ENCODE assay signal across 19 cellular contexts in the genomic region with DNA sequence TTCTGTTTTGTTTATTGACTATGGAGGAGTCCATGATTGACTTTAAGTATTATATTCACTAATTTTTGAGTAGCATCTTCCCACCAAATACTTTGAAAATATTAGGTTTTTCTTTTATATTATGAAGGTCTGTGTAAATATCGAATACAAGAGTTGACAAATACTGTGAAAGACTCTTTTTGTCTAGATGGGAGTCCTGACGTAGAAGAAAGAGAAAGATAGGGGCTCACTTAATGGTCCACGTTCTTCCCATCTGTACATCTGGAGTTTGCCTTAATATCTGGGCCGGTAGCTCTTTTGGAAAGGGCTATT. TPM values are rescaled to one million over a fixed set of nuclear protein-coding genes. Genes with fewer than 3 reads are reported as not detected.
DNase-seq lines count a peak whose midpoint lies in the region; ATAC-seq, FAIRE-seq and TF ChIP-seq lines count a peak whose summit lies in the region.
"Had no signal": no experiment of that assay in that cellular context is flagged by ENCODE, and none has a peak within 500 bp of the region (broad histone marks: within the 10 kb centered on the region; RNA-seq: fewer than 3 reads in every experiment).

No MANE protein-coding gene starts in this region.

- ATAC-seq in HCT116 (peak; percentile 19; the same call in 1 of the 2 replicates), GM12878 (no peak), HG02852 (IDR thresholded peaks at IDR 0.05; ENCODE audit: unreplicated experiment) (no peak)

- H3K36me3 ChIP-seq in HCT116 (ENCODE audit: control insufficient read depth in 1 of 2, insufficient read depth in 2 of 2, low read length in 2 of 2) (no peaks in the 10 kb centered on the region), GM12878 (ENCODE audit: control insufficient read depth in 2 of 2, insufficient read depth in 2 of 2, low read length in 1 of 2) (no peaks in the 10 kb centered on the region), smooth muscle cell (ENCODE audit: low read depth) (no peaks in the 10 kb centered on the region)
- H3K36me3 ChIP-seq: neutrophil had no signal

- H3K27ac ChIP-seq in AG04450 (ENCODE audit: low read depth, low read length) (peak overlapping the region; percentile 62), HCT116 (ENCODE audit: low read depth, low read length) (peak overlapping the region; percentile 53; the same call in 1 of the 2 replicates), GM12878 (ENCODE audit: control insufficient read depth, insufficient read depth) (no peak overlapping the region), smooth muscle cell (ENCODE audit: low read depth) (peak overlapping the region; percentile 74)
- H3K27ac ChIP-seq: neutrophil had no signal

- no peak for FAIRE-seq in GM12878 (lab: Jason Lieb, UNC)
- FAIRE-seq: bronchial epithelial cell, GM12892 had no signal

- H3K4me1 ChIP-seq in HCT116 (ENCODE audit: control insufficient read depth in 1 of 2, insufficient read depth in 2 of 2, low read length in 2 of 2) (peaks cover 42 to 72% of the 10 kb centered on the region in 2 experiments), GM12878 (ENCODE audit: control insufficient read depth, insufficient read depth, low read length) (peaks cover 7% of the 10 kb centered on the region; the same call in 1 of the 2 replicates), smooth muscle cell (ENCODE audit: low read depth) (peaks cover 12% of the 10 kb centered on the region)

- TF ChIP-seq RAD21 in HCT116 (IDR thresholded peaks at IDR 0.05; ENCODE audit: low read depth): no peak
- no peak for TF ChIP-seq RAD21 in GM12878 (IDR thresholded peaks at IDR 0.05; ENCODE audit: insufficient read depth, low read depth, low read length)

- 42% methylated on average over 4 of the region's 4 CpGs for WGBS in GM12878 (ENCODE audit: insufficient coverage, insufficient replicate concordance, low lambda C conversion rate, missing lambda C conversion rate)
- 82% methylated on average over 4 of the region's 4 CpGs for WGBS in smooth muscle cell (ENCODE audit: low lambda C conversion rate)

- RAD21 ChIA-PET in HCT116 (lab: Charles Lee; ENCODE audit: low non-redundant PET in 1 of 2, low total read pairs in 2 of 2, uncharacterized antibody in 2 of 2, unreplicated experiment in 2 of 2) (no interaction called here), GM12878 (lab: Charles Lee; ENCODE audit: unreplicated experiment) (interaction anchor here (2.0 to 7.2 kb wide), 9 partner anchors 10 to 94 kb away, joined by 6 to 108 read pairs (median 19); no protein-coding TSS in a partner anchor)

- no peaks in the 10 kb centered on the region for H3K9me2 ChIP-seq in HCT116 (ENCODE audit: insufficient read depth)

- no peak for TF ChIP-seq EP300 in GM12878 (IDR thresholded peaks at IDR 0.05; ENCODE audit: borderline replicate concordance in 1 of 2, control insufficient read depth in 1 of 2, low read depth in 2 of 2, low read length in 2 of 2)

- CTCF ChIA-PET in AG04450 (lab: Charles Lee): no interaction called here
- CTCF ChIA-PET in HCT116 (lab: Charles Lee): no interaction called here
- CTCF ChIA-PET in GM12878 (lab: Yijun Ruan, JAX): interaction anchor here (1.0 to 1.6 kb wide), 4 partner anchors 10 to 94 kb away, joined by 3 to 7 read pairs (median 4); no protein-coding TSS in a partner anchor

- H3K4me2 ChIP-seq in HCT116 (ENCODE audit: low read length) (peak overlapping the region; percentile 64), GM12878 (ENCODE audit: control insufficient read depth, insufficient read depth) (peak overlapping the region; percentile 21; the same call in 1 of the 2 replicates), smooth muscle cell (peak overlapping the region; percentile 15)

- no peak for DNase-seq in AG04450 (ENCODE audit: low read depth, low spot score)
- DNase-seq in HCT116 (ENCODE audit: low read depth, low spot score): no peak
- DNase-seq in GM12878 (ENCODE audit: low read depth, low spot score): no peak
- DNase-seq in smooth muscle cell (lab: John Stamatoyannopoulos, UW; ENCODE audit: unreplicated experiment): no peak
- no peak for DNase-seq in SIG-M5 (lab: John Stamatoyannopoulos, UW)
- no peak for DNase-seq in activated naive CD4-positive, alpha-beta T cell treated with Interleukin-2 at 50 U/mL for 16 hours
- DNase-seq: DMS79; H7; immature natural killer cell; left ventricle myocardium superior; NCI-H2107; NCI-H524; stimulated activated CD4-positive, alpha-beta T cell treated with anti-CD3 and anti-CD28 coated beads, Interleukin-4, amount 100 ng/mL, for 4 hours; substantia nigra had no signal

- TF ChIP-seq POLR2A in HCT116 (IDR thresholded peaks at IDR 0.05; ENCODE audit: borderline replicate concordance, extremely low read depth, insufficient read depth, insufficient read length) (no peak), GM12878 (IDR thresholded peaks at IDR 0.05; ENCODE audit: low read depth, low read length) (no peak)

- POLR2A ChIA-PET in AG04450 (lab: Yijun Ruan, JAX): no interaction called here
- POLR2A ChIA-PET in HCT116 (lab: Charles Lee): interaction anchor here (0.8 kb wide), 1 partner anchor 10 kb away, joined by 3 read pairs; no protein-coding TSS in a partner anchor
- POLR2A ChIA-PET in GM12878 (lab: Charles Lee): interaction anchor here (0.6 to 6.8 kb wide), 8 partner anchors 11 to 1129 kb away, joined by 3 to 49 read pairs (median 9); no protein-coding TSS in a partner anchor

- H2AFZ ChIP-seq in HCT116 (ENCODE audit: low read depth, low read length, poor library complexity, severe bottlenecking) (no peak overlapping the region), GM12878 (ENCODE audit: control insufficient read depth, low read depth, low read length) (no peak overlapping the region), smooth muscle cell (ENCODE audit: low read depth) (no peak overlapping the region)

- no peaks in the 10 kb centered on the region for H3K9me3 ChIP-seq in AG04450 (ENCODE audit: control insufficient read depth, insufficient read depth, low read length)
- no peaks in the 10 kb centered on the region for H3K9me3 ChIP-seq in HCT116 (ENCODE audit: control insufficient read depth in 1 of 2, insufficient read depth in 1 of 2, low read depth in 1 of 2, low read length in 2 of 2)
- H3K9me3 ChIP-seq in GM12878 (replicated peaks; ENCODE audit: control insufficient read depth, insufficient read depth, low read length): no peaks in the 10 kb centered on the region; the same call in 2 of the 3 replicates
- no peaks in the 10 kb centered on the region for H3K9me3 ChIP-seq in smooth muscle cell (replicated peaks; ENCODE audit: low read depth)
- H3K9me3 ChIP-seq: neutrophil had no signal

- BruUV-seq in HCT116 (replicated peaks; lab: Mats Ljungman, UMichigan) (no TSS peak), GM12878 (replicated peaks; lab: Mats Ljungman, UMichigan) (no TSS peak)

- H3K27me3 ChIP-seq in AG04450 (ENCODE audit: control insufficient read depth, insufficient read depth, low read length): no peaks in the 10 kb centered on the region
- no peaks in the 10 kb centered on the region for H3K27me3 ChIP-seq in HCT116 (ENCODE audit: insufficient read depth, low read length)
- no peaks in the 10 kb centered on the region for H3K27me3 ChIP-seq in GM12878 (replicated peaks in 1 of 2; ENCODE audit: control insufficient read depth in 2 of 2, insufficient read depth in 2 of 2, low read length in 1 of 2)
- no peaks in the 10 kb centered on the region for H3K27me3 ChIP-seq in smooth muscle cell (ENCODE audit: low read depth)
- H3K27me3 ChIP-seq: neutrophil had no signal

- no peak overlapping the region for H3K4me3 ChIP-seq in AG04450 (ENCODE audit: low read depth, low read length)
- H3K4me3 ChIP-seq in HCT116 (replicated peaks in 1 of 2; ENCODE audit: low read depth in 1 of 2, low read length in 2 of 2): peak overlapping the region in 1 of 2 experiments; percentile 24; a peak in 1 of 4 replicates
- H3K4me3 ChIP-seq in GM12878: no peak overlapping the region; the same call in 1 of the 2 replicates
- H3K4me3 ChIP-seq in smooth muscle cell: no peak overlapping the region

- TF ChIP-seq CTCF in AG04450 (IDR thresholded peaks at IDR 0.05; ENCODE audit: low read depth, low read length): no peak
- no peak for TF ChIP-seq CTCF in HCT116 (IDR thresholded peaks at IDR 0.05 in 2 of 3, conservative IDR thresholded peaks at IDR 0.05 in 1 of 3; ENCODE audit: borderline replicate concordance in 1 of 3, insufficient read depth in 1 of 3, low read depth in 2 of 3, low read length in 2 of 3)
- no peak for TF ChIP-seq CTCF in GM12878 (IDR thresholded peaks at IDR 0.05 in 2 of 3, conservative IDR thresholded peaks at IDR 0.05 in 1 of 3; ENCODE audit: control insufficient read depth in 2 of 3, extremely low read depth in 1 of 3, insufficient read depth in 1 of 3, low read depth in 3 of 3, low read length in 3 of 3)
- TF ChIP-seq CTCF in smooth muscle cell (IDR thresholded peaks at IDR 0.05; ENCODE audit: borderline replicate concordance, insufficient read depth, poor library complexity, severe bottlenecking): no peak

- H3K79me2 ChIP-seq in HCT116 (ENCODE audit: insufficient read depth, low read length): peaks cover 99% of the 10 kb centered on the region
- H3K79me2 ChIP-seq in GM12878 (ENCODE audit: control insufficient read depth, insufficient read depth, low read length): peaks cover 72% of the 10 kb centered on the region
- peaks cover 99% of the 10 kb centered on the region for H3K79me2 ChIP-seq in smooth muscle cell (ENCODE audit: low read depth)

- in situ Hi-C loops in GM12878 (cut with MboI): no loop called here

- H3F3A ChIP-seq in smooth muscle cell (ENCODE audit: low read depth): peaks cover 12% of the 10 kb centered on the region

- H3K9ac ChIP-seq in HCT116 (ENCODE audit: low read length): no peak overlapping the region
- H3K9ac ChIP-seq in GM12878 (ENCODE audit: control insufficient read depth, insufficient read depth, low read length): no peak overlapping the region
- H3K9ac ChIP-seq in smooth muscle cell (ENCODE audit: low read depth): no peak overlapping the region

- H4K20me1 ChIP-seq in HCT116 (ENCODE audit: insufficient read depth): no peaks in the 10 kb centered on the region; the same call in 1 of the 2 replicates
- H4K20me1 ChIP-seq in GM12878 (ENCODE audit: control insufficient read depth, insufficient read depth): no peaks in the 10 kb centered on the region
- peaks cover 19% of the 10 kb centered on the region for H4K20me1 ChIP-seq in smooth muscle cell (ENCODE audit: low read depth)

- intact Hi-C loops in HCT116 (cut with micrococcal nuclease): no loop called here
- intact Hi-C loops in GM12878 (cut with micrococcal nuclease; ENCODE audit: unreplicated experiment): loop anchor here (2.0 kb wide), 1 partner anchor 17 kb away; no protein-coding TSS in a partner anchor

- SMC1A ChIA-PET in GM12878 (lab: Charles Lee; ENCODE audit: uncharacterized antibody, unreplicated experiment): interaction anchor here (0.9 to 7.9 kb wide), 15 partner anchors 9 to 92 kb away, joined by 3 to 208 read pairs (median 7); no protein-coding TSS in a partner anchor

RNA-seq across cellular contexts. Expression of a gene that starts 7.8 kb away (rescaled TPM):
- 0.71 and 1.2 TPM in 2 replicates for polyA plus RNA-seq in AG04450 (2011; rRNA removed)
- polyA minus RNA-seq in AG04450 (2011; rRNA and poly(A)+ RNA removed): 0.46 and 1.2 TPM in 2 replicates
- 0.59 TPM for total RNA-seq in HCT116 (2021; ENCODE audit: unreplicated experiment)
- 0.08 TPM in 1 of 2 replicates, not detected in the other for polyA plus RNA-seq in HCT116 (2012)
- 0.86 and 2.3 TPM in 2 replicates for total RNA-seq in GM12878 (2013; cell fraction: nucleolus; rRNA removed)
- 0.28 and 1.3 TPM in 2 replicates for total RNA-seq in GM12878 (2014; rRNA removed)
- total RNA-seq in GM12878 (2014; rRNA removed; fragmentation: Illumina TruSeq; extraction: Trizol): 0.36 and 0.64 TPM in 2 replicates
- 0.28 and 0.29 TPM in 2 replicates for total RNA-seq in GM12878 (2021)
- polyA plus RNA-seq in GM12878 (2011; ENCODE audit: low read depth): not detected
- polyA plus RNA-seq in GM12878 (2011; rRNA removed): 0.43 and 0.66 TPM in 2 replicates
- polyA plus RNA-seq in GM12878 (2011; cell fraction: cytosol; rRNA removed): 0.23 and 0.49 TPM in 2 replicates
- polyA plus RNA-seq in GM12878 (2011; cell fraction: nucleus; rRNA removed): 0.22 and 0.35 TPM in 2 replicates
- 0.32 TPM in 1 of 2 replicates, not detected in the other for polyA plus RNA-seq in GM12878 (2012)
- 0.33 and 0.53 TPM in 2 replicates for polyA plus RNA-seq in GM12878 (2014; fragmentation: Illumina TruSeq; extraction: Trizol)
- under 1 TPM; 0.15 to 0.45 TPM for polyA plus RNA-seq in GM12878 (2014; fragmentation: Nextera tagmentation; extraction: Ambion mirVana)
- polyA plus RNA-seq in GM12878 (2014; rRNA removed): 0.70 and 0.72 TPM in 2 replicates
- polyA plus RNA-seq in GM12878 (2016; fragmentation: Nextera tagmentation; extraction: Ambion mirVana): under 1 TPM; 0.45 to 0.48 TPM
- polyA minus RNA-seq in GM12878 (2011; rRNA and poly(A)+ RNA removed): 1.5 and 1.8 TPM in 2 replicates
- polyA minus RNA-seq in GM12878 (2011; cell fraction: cytosol; rRNA and poly(A)+ RNA removed): not detected in 2 replicates
- 2.4 and 3.5 TPM in 2 replicates for polyA minus RNA-seq in GM12878 (2011; cell fraction: nucleus; rRNA and poly(A)+ RNA removed)
- 0.13 and 1.1 TPM in 2 replicates for total RNA-seq in smooth muscle cell
- 0.56 TPM in 1 of 2 replicates, not detected in the other for polyA plus RNA-seq in smooth muscle cell
- total RNA-seq: activated CD8-positive, alpha-beta memory T cell treated with anti-CD3 and anti-CD28 coated beads for 36 hours; bronchial epithelial cell had no signal
- polyA plus RNA-seq: immature natural killer cell had no signal

RNA-seq across cellular contexts. Expression of a gene that starts 8.9 kb away (rescaled TPM):
- polyA plus RNA-seq in AG04450 (2011; rRNA removed): 59.3 and 75.6 TPM in 2 replicates
- 50.8 and 65.0 TPM in 2 replicates for polyA minus RNA-seq in AG04450 (2011; rRNA and poly(A)+ RNA removed)
- total RNA-seq in HCT116 (2021; ENCODE audit: unreplicated experiment): 47.8 TPM
- 26.0 and 29.9 TPM in 2 replicates for polyA plus RNA-seq in HCT116 (2012)
- 191 and 209 TPM in 2 replicates for total RNA-seq in GM12878 (2013; cell fraction: nucleolus; rRNA removed)
- 112 and 126 TPM in 2 replicates for total RNA-seq in GM12878 (2014; rRNA removed)
- total RNA-seq in GM12878 (2014; rRNA removed; fragmentation: Illumina TruSeq; extraction: Trizol): 117 and 123 TPM in 2 replicates
- total RNA-seq in GM12878 (2021): 144 and 150 TPM in 2 replicates
- polyA plus RNA-seq in GM12878 (2011; ENCODE audit: low read depth): 21.4 TPM
- 132 and 180 TPM in 2 replicates for polyA plus RNA-seq in GM12878 (2011; rRNA removed)
- polyA plus RNA-seq in GM12878 (2011; cell fraction: cytosol; rRNA removed): 60.1 and 71.2 TPM in 2 replicates
- 102 and 104 TPM in 2 replicates for polyA plus RNA-seq in GM12878 (2011; cell fraction: nucleus; rRNA removed)
- polyA plus RNA-seq in GM12878 (2012): 32.8 and 42.2 TPM in 2 replicates
- polyA plus RNA-seq in GM12878 (2014; fragmentation: Illumina TruSeq; extraction: Trizol): 137 and 148 TPM in 2 replicates
- 10 to 100 TPM; 46.7 to 61.5 TPM for polyA plus RNA-seq in GM12878 (2014; fragmentation: Nextera tagmentation; extraction: Ambion mirVana)
- 107 and 122 TPM in 2 replicates for polyA plus RNA-seq in GM12878 (2014; rRNA removed)
- polyA plus RNA-seq in GM12878 (2016; fragmentation: Nextera tagmentation; extraction: Ambion mirVana): 100 to 1,000 TPM; 127 to 130 TPM
- 77.5 and 87.0 TPM in 2 replicates for polyA minus RNA-seq in GM12878 (2011; rRNA and poly(A)+ RNA removed)
- 47.4 and 57.9 TPM in 2 replicates for polyA minus RNA-seq in GM12878 (2011; cell fraction: cytosol; rRNA and poly(A)+ RNA removed)
- polyA minus RNA-seq in GM12878 (2011; cell fraction: nucleus; rRNA and poly(A)+ RNA removed): 127 and 198 TPM in 2 replicates
- 53.9 and 58.7 TPM in 2 replicates for total RNA-seq in smooth muscle cell
- 31.7 and 42.9 TPM in 2 replicates for polyA plus RNA-seq in smooth muscle cell
